ENCODE assay signal across 12 cellular contexts in the genomic region with DNA sequence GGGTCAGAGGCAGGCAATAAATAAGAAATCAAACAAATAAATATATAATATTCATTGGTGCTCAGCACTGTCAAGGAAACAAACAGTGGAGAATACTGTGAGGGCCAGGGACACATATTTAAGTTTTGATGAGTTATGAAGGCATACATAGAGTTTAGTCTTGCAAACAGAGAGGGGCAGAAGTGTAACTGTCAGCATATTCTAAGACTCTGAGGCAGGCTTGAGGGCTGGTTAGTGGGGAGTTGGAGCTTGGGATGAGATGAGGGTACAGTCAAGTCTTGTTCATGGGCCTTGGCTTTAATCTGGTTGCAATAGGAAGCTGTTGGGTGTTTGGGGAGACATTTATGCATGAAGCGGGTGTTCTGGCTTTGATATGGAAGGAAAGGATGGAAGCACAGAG.
DNase-seq lines count a peak whose midpoint lies in the region; ATAC-seq and TF ChIP-seq lines count a peak whose summit lies in the region.
"Had no signal": no experiment of that assay in that cellular context is flagged by ENCODE, and none has a peak within 500 bp of the region (broad histone marks: within the 10 kb centered on the region; RNA-seq: fewer than 3 reads in every experiment).

No MANE protein-coding gene starts in this region.

- intact Hi-C loops in uterus (cut with DNase I; ENCODE audit: low total_unique reads) = no loop called here

- no peak overlapping the region for H3K4me3 ChIP-seq in BLaER1 treated with 17β-estradiol and CSF1 and Interleukin-3, amounts not matched to agents 10 nM and 100 nM
- H3K4me3 ChIP-seq in mesenchymal stem cell (ENCODE audit: insufficient read depth in 1 of 2, low read depth in 1 of 2, low read length in 2 of 2) = no peak overlapping the region
- H3K4me3 ChIP-seq in uterus = no peak overlapping the region

- no peak overlapping the region for H2BK5ac ChIP-seq in mesenchymal stem cell (ENCODE audit: low read depth, low read length, poor library complexity, severe bottlenecking)

- peak overlapping the region in 8 of 11 experiments; percentile 5 to 84 (median 72); a peak in 12 of 22 replicates for H3K27ac ChIP-seq in BLaER1 treated with 17β-estradiol and CSF1 and Interleukin-3, amounts not matched to agents 10 nM and 100 nM
- H3K27ac ChIP-seq in KOPT-K1 (ENCODE audit: low read depth, low read length, poor library complexity, severe bottlenecking) (peak overlapping the region; percentile 86), mesenchymal stem cell (ENCODE audit: low read length, poor library complexity, severe bottlenecking) (no peak overlapping the region), uterus (peak overlapping the region; percentile 32 to 58)

- WGBS in mesenchymal stem cell = 98% methylated on average over 1 of the region's 1 CpG

- peak overlapping the region; percentile 38 to 78 for H3K18ac ChIP-seq in mesenchymal stem cell (ENCODE audit: low read depth in 1 of 2, low read length in 2 of 2)

- no peak overlapping the region for H2BK15ac ChIP-seq in mesenchymal stem cell (ENCODE audit: low read depth, poor library complexity, severe bottlenecking)

- H3K4ac ChIP-seq in mesenchymal stem cell (ENCODE audit: low read depth in 1 of 2, low read length in 2 of 2) = no peak overlapping the region

- TF ChIP-seq CTCF in uterus (IDR thresholded peaks at IDR 0.05) = no peak

- no peak overlapping the region for H4K91ac ChIP-seq in mesenchymal stem cell (ENCODE audit: low read length)

- no peak overlapping the region for H3K9ac ChIP-seq in BLaER1 treated with 17β-estradiol and CSF1 and Interleukin-3, amounts not matched to agents 10 nM and 100 nM
- H3K9ac ChIP-seq in mesenchymal stem cell (ENCODE audit: low read length) = no peak overlapping the region

- H4K20me1 ChIP-seq in BLaER1 treated with 17β-estradiol and CSF1 and Interleukin-3, amounts not matched to agents 10 nM and 100 nM = peaks cover 0 to 23% (median 0%) of the 10 kb centered on the region in 11 experiments; a peak in 4 of 22 replicates

- H2BK120ac ChIP-seq in mesenchymal stem cell (ENCODE audit: low read depth, low read length) = no peak overlapping the region

- H2AFZ ChIP-seq in mesenchymal stem cell (ENCODE audit: low read depth, low read length) = no peak overlapping the region

- no peak for ATAC-seq in stimulated activated naive CD8-positive, alpha-beta T cell treated with anti-CD3 and anti-CD28 coated beads, Interleukin-15, Interleukin-2, amounts not matched to agents 100 U/mL and 50 U/mL, for 24 hours
- ATAC-seq in GM21423 (IDR thresholded peaks at IDR 0.05; ENCODE audit: unreplicated experiment) = no peak

- H2BK12ac ChIP-seq in mesenchymal stem cell (ENCODE audit: low read length in 2 of 2) = peak overlapping the region; percentile 11 to 75

- peaks cover 0 to 28% (median 21%) of the 10 kb centered on the region in 11 experiments; a peak in 16 of 22 replicates for H3K36me3 ChIP-seq in BLaER1 treated with 17β-estradiol and CSF1 and Interleukin-3, amounts not matched to agents 10 nM and 100 nM
- H3K36me3 ChIP-seq in KOPT-K1 (ENCODE audit: insufficient read depth, low read length) (peaks cover 4% of the 10 kb centered on the region; the same call in 1 of the 2 replicates), mesenchymal stem cell (ENCODE audit: control insufficient read depth in 1 of 2, insufficient read depth in 2 of 2, low read depth in 1 of 2, low read length in 2 of 2) (no peaks in the 10 kb centered on the region), uterus (no peaks in the 10 kb centered on the region)
- H3K36me3 ChIP-seq: BE2C had no signal

- H3K79me1 ChIP-seq in mesenchymal stem cell (replicated peaks; ENCODE audit: low read length, poor library complexity, severe bottlenecking) = peaks cover 2% of the 10 kb centered on the region

- no peak overlapping the region for H2AK5ac ChIP-seq in mesenchymal stem cell (ENCODE audit: low read length, severe bottlenecking)

- no peak overlapping the region for H3K14ac ChIP-seq in mesenchymal stem cell (ENCODE audit: low read length in 2 of 2)

- no peak overlapping the region for H4K8ac ChIP-seq in mesenchymal stem cell (ENCODE audit: low read length)

- no peak for TF ChIP-seq POLR2A in uterus (IDR thresholded peaks at IDR 0.05)

- H3K9me3 ChIP-seq in BLaER1 treated with 17β-estradiol and CSF1 and Interleukin-3, amounts not matched to agents 10 nM and 100 nM (replicated peaks in 1 of 11) = peaks cover 0 to 30% (median 24%) of the 10 kb centered on the region in 11 experiments; a peak in 19 of 22 replicates
- H3K9me3 ChIP-seq in KOPT-K1 (ENCODE audit: insufficient read depth, low read length, poor library complexity, severe bottlenecking) = peaks cover 5% of the 10 kb centered on the region
- H3K9me3 ChIP-seq in mesenchymal stem cell (ENCODE audit: control insufficient read depth, low read length) = no peaks in the 10 kb centered on the region
- no peaks in the 10 kb centered on the region for H3K9me3 ChIP-seq in uterus
- H3K9me3 ChIP-seq: BE2C had no signal

- H3K23ac ChIP-seq in mesenchymal stem cell (ENCODE audit: low read length in 2 of 2) = no peak overlapping the region

- H3K4me1 ChIP-seq in BLaER1 treated with 17β-estradiol and CSF1 and Interleukin-3, amounts not matched to agents 10 nM and 100 nM = peaks cover 64 to 84% (median 80%) of the 10 kb centered on the region in 10 experiments
- H3K4me1 ChIP-seq in mesenchymal stem cell (ENCODE audit: control insufficient read depth, insufficient read depth, low read depth, low read length) = peaks cover 10% of the 10 kb centered on the region
- H3K4me1 ChIP-seq in uterus = peaks cover 0 to 14% of the 10 kb centered on the region in 2 donors

- H3K4me2 ChIP-seq in BLaER1 treated with 17β-estradiol and CSF1 and Interleukin-3, amounts not matched to agents 10 nM and 100 nM = peak overlapping the region; percentile 7 to 89 (median 59); a peak in 18 of 22 replicates
- H3K4me2 ChIP-seq in mesenchymal stem cell (ENCODE audit: low read length, poor library complexity, severe bottlenecking) = no peak overlapping the region

- no peak for DNase-seq in mesenchymal stem cell
- DNase-seq in uterus = no peak
- no peak for DNase-seq in stimulated activated CD4-positive, alpha-beta T cell treated with anti-CD3 and anti-CD28 coated beads, Interleukin-1b, Interleukin-23, amount 100 ng/mL, for 48 hours
- DNase-seq in stimulated activated naive CD8-positive, alpha-beta T cell treated with anti-CD3 and anti-CD28 coated beads, Interleukin-15, Interleukin-2, amounts not matched to agents 100 U/mL and 50 U/mL, for 24 hours = no peak
- DNase-seq: BE2C, DMS53, GOT3, H9, KBM-7 had no signal

- H3K27me3 ChIP-seq in BLaER1 treated with 17β-estradiol and CSF1 and Interleukin-3, amounts not matched to agents 10 nM and 100 nM = no peaks in the 10 kb centered on the region
- no peaks in the 10 kb centered on the region for H3K27me3 ChIP-seq in mesenchymal stem cell (ENCODE audit: control insufficient read depth in 1 of 2, insufficient read depth in 1 of 2, low read length in 2 of 2)
- no peaks in the 10 kb centered on the region for H3K27me3 ChIP-seq in uterus
- H3K27me3 ChIP-seq: BE2C had no signal
